Comparison of ENCODE assay signal across 13 cellular contexts in the genomic region with DNA sequence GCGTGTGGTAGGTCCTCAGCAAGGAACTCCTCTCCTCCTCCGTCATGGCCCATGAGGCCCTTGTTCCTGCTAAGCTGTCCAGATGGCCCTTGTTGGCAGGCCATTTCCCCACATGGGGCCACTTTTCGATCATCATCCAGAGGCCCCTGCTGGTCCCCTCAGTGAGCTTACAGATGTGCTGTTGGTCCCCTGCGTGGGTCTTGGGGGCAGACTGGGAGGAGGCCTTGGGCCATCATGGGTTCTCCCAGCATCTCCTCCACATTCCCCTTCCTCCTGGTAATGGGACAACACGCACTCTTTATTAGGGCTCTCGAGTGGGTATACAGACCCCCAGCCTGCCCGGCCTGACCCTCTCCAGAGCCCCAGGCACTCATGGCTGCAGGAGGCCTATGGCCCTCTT.
DNase-seq lines count a peak whose midpoint lies in the region; ATAC-seq and TF ChIP-seq lines count a peak whose summit lies in the region.
"Had no signal": no experiment of that assay in that cellular context is flagged by ENCODE, and none has a peak within 500 bp of the region (broad histone marks: within the 10 kb centered on the region; RNA-seq: fewer than 3 reads in every experiment).

No MANE protein-coding gene starts in this region.

- H3K27ac Mint-ChIP-seq in osteocyte (ENCODE audit: unreplicated experiment) (peak overlapping the region; percentile 54), MCF 10A (ENCODE audit: low read depth, unreplicated experiment) (no peak overlapping the region)
- no peak overlapping the region for H3K27ac Mint-ChIP-seq in CD8-positive, alpha-beta memory T cell
- H3K27ac Mint-ChIP-seq: CD4-positive, CD25-positive, alpha-beta regulatory T cell had no signal

- H3K9me2 ChIP-seq in HCT116 (ENCODE audit: insufficient read depth) (no peaks in the 10 kb centered on the region), PC-9 (ENCODE audit: insufficient read depth) (no peaks in the 10 kb centered on the region)

- H3K79me2 ChIP-seq in HCT116 (ENCODE audit: insufficient read depth, low read length) (no peaks in the 10 kb centered on the region), PC-9 (ENCODE audit: low read depth) (no peaks in the 10 kb centered on the region)

- H3K27ac ChIP-seq in HCT116 (ENCODE audit: low read depth, low read length) (peak overlapping the region; percentile 71), PC-9 (no peak overlapping the region)
- H3K27ac ChIP-seq in CD8-positive, alpha-beta memory T cell (ENCODE audit: low read depth, low read length), result no peak overlapping the region
- H3K27ac ChIP-seq: KMS-11 had no signal

- peaks cover 36% of the 10 kb centered on the region for H3F3A ChIP-seq in PC-9 (ENCODE audit: insufficient read depth, low read depth)

- peaks cover 17% of the 10 kb centered on the region; the same call in 1 of the 2 replicates for H3K27me3 ChIP-seq in HCT116 (ENCODE audit: insufficient read depth, low read length)
- no peaks in the 10 kb centered on the region for H3K27me3 ChIP-seq in PC-9 (ENCODE audit: insufficient read depth, low read depth)
- H3K27me3 ChIP-seq in CD8-positive, alpha-beta memory T cell (ENCODE audit: insufficient read depth, low read length, poor library complexity, severe bottlenecking), result no peaks in the 10 kb centered on the region

- H3K36me3 ChIP-seq in HCT116 (ENCODE audit: control insufficient read depth in 1 of 2, insufficient read depth in 2 of 2, low read length in 2 of 2) (no peaks in the 10 kb centered on the region), PC-9 (ENCODE audit: low read depth) (no peaks in the 10 kb centered on the region)
- no peaks in the 10 kb centered on the region for H3K36me3 ChIP-seq in CD8-positive, alpha-beta memory T cell (ENCODE audit: insufficient read depth, low read length)
- H3K36me3 ChIP-seq: HAP-1 had no signal

- H3K9ac ChIP-seq in HCT116 (ENCODE audit: low read length), result peak overlapping the region; percentile 36; the same call in 1 of the 2 replicates
- H3K9ac ChIP-seq: KMS-11 had no signal

- H3K9me3 Mint-ChIP-seq in osteocyte (ENCODE audit: unreplicated experiment) (no peaks in the 10 kb centered on the region), MCF 10A (ENCODE audit: unreplicated experiment) (no peaks in the 10 kb centered on the region)
- H3K9me3 Mint-ChIP-seq in CD8-positive, alpha-beta memory T cell, result no peaks in the 10 kb centered on the region
- H3K9me3 Mint-ChIP-seq: CD4-positive, CD25-positive, alpha-beta regulatory T cell had no signal

- RAD21 ChIA-PET in HCT116 (lab: Charles Lee; ENCODE audit: low non-redundant PET in 1 of 2, low total read pairs in 2 of 2, uncharacterized antibody in 2 of 2, unreplicated experiment in 2 of 2), result no interaction called here

- no peaks in the 10 kb centered on the region for H3K27me3 Mint-ChIP-seq in osteocyte (ENCODE audit: unreplicated experiment)
- no peaks in the 10 kb centered on the region for H3K27me3 Mint-ChIP-seq in CD8-positive, alpha-beta memory T cell
- H3K27me3 Mint-ChIP-seq in MCF 10A (ENCODE audit: insufficient read depth, unreplicated experiment), result no peaks in the 10 kb centered on the region
- H3K27me3 Mint-ChIP-seq: CD4-positive, CD25-positive, alpha-beta regulatory T cell had no signal

- H3K4me1 Mint-ChIP-seq in osteocyte (ENCODE audit: unreplicated experiment), result peaks cover 53% of the 10 kb centered on the region
- no peaks in the 10 kb centered on the region for H3K4me1 Mint-ChIP-seq in CD8-positive, alpha-beta memory T cell
- peaks cover 10% of the 10 kb centered on the region for H3K4me1 Mint-ChIP-seq in MCF 10A (ENCODE audit: insufficient read depth, unreplicated experiment)

- peak overlapping the region; percentile 67 for H3K4me2 ChIP-seq in HCT116 (ENCODE audit: low read length)
- peak overlapping the region; percentile 51; the same call in 1 of the 2 replicates for H3K4me2 ChIP-seq in PC-9
- H3K4me2 ChIP-seq: A549, KMS-11 had no signal

- BruUV-seq in HCT116 (replicated peaks; lab: Mats Ljungman, UMichigan) (no TSS peak), PC-9 (replicated peaks; lab: Mats Ljungman, UMichigan) (no TSS peak), MCF 10A (replicated peaks; lab: Mats Ljungman, UMichigan) (no TSS peak)

- TF ChIP-seq POLR2A in HCT116 (IDR thresholded peaks at IDR 0.05; ENCODE audit: borderline replicate concordance, extremely low read depth, insufficient read depth, insufficient read length), result no peak

- H3K36me3 Mint-ChIP-seq in osteocyte (ENCODE audit: unreplicated experiment), result peaks cover 11% of the 10 kb centered on the region
- peaks cover 5 to 18% (median 6%) of the 10 kb centered on the region in 3 donors for H3K36me3 Mint-ChIP-seq in CD8-positive, alpha-beta memory T cell
- no peaks in the 10 kb centered on the region for H3K36me3 Mint-ChIP-seq in MCF 10A (ENCODE audit: insufficient read depth, unreplicated experiment)

- POLR2A ChIA-PET in HCT116 (lab: Charles Lee), result interaction anchor here (0.6 kb wide), 1 partner anchor 1632 kb away, joined by 5 read pairs; no protein-coding TSS in a partner anchor
- POLR2A ChIA-PET in PC-9 (lab: Charles Lee; ENCODE audit: unreplicated experiment), result no interaction called here
- POLR2A ChIA-PET in CD8-positive, alpha-beta memory T cell (lab: Charles Lee), result no interaction called here
- POLR2A ChIA-PET in MCF 10A (lab: Yijun Ruan, JAX), result no interaction called here

- DNase-seq in HCT116 (ENCODE audit: low read depth, low spot score) (no peak), PC-9 (no peak), osteocyte (ENCODE audit: extremely low spot score, unreplicated experiment) (no peak), MCF 10A (ENCODE audit: unreplicated experiment) (no peak), retina (no peak)
- DNase-seq in CD8-positive, alpha-beta memory T cell, result no peak
- DNase-seq: CD4-positive, CD25-positive, alpha-beta regulatory T cell had no signal

- H2AFZ ChIP-seq in HCT116 (ENCODE audit: low read depth, low read length, poor library complexity, severe bottlenecking) (no peak overlapping the region), PC-9 (no peak overlapping the region)

- H3K9me3 ChIP-seq in HCT116 (ENCODE audit: control insufficient read depth in 1 of 2, insufficient read depth in 1 of 2, low read depth in 1 of 2, low read length in 2 of 2) (no peaks in the 10 kb centered on the region), PC-9 (ENCODE audit: insufficient read depth, low read depth) (no peaks in the 10 kb centered on the region)
- H3K9me3 ChIP-seq in CD8-positive, alpha-beta memory T cell (ENCODE audit: low read length), result no peaks in the 10 kb centered on the region
- H3K9me3 ChIP-seq: A549, HAP-1 had no signal

- intact Hi-C loops in HCT116 (cut with micrococcal nuclease), result no loop called here
- intact Hi-C loops in PC-9 (cut with micrococcal nuclease; ENCODE audit: unreplicated experiment), result no loop called here
- intact Hi-C loops in MCF 10A (cut with micrococcal nuclease), result no loop called here

- ATAC-seq in HCT116 (no peak), HG03025 (IDR thresholded peaks at IDR 0.05; ENCODE audit: low FRiP score, unreplicated experiment) (no peak)
- ATAC-seq: A549, GM12878, HepG2 had no signal

- H4K20me1 ChIP-seq in HCT116 (ENCODE audit: insufficient read depth) (no peaks in the 10 kb centered on the region), PC-9 (ENCODE audit: insufficient read depth) (0 out of 2 replicates have a peak, but pooled peaks cover 4% of the 10 kb centered on the region)

- TF ChIP-seq CTCF in HCT116 (IDR thresholded peaks at IDR 0.05 in 2 of 3, conservative IDR thresholded peaks at IDR 0.05 in 1 of 3; ENCODE audit: borderline replicate concordance in 1 of 3, insufficient read depth in 1 of 3, low read depth in 2 of 3, low read length in 2 of 3) (no peak), PC-9 (conservative IDR thresholded peaks at IDR 0.05) (no peak), osteocyte (IDR thresholded peaks at IDR 0.05) (no peak), MCF 10A (IDR thresholded peaks at IDR 0.05; ENCODE audit: unreplicated experiment) (no peak)

- H3K4me3 Mint-ChIP-seq in osteocyte (ENCODE audit: unreplicated experiment), result no peak overlapping the region
- no peak overlapping the region for H3K4me3 Mint-ChIP-seq in CD8-positive, alpha-beta memory T cell
- no peak overlapping the region for H3K4me3 Mint-ChIP-seq in MCF 10A (ENCODE audit: unreplicated experiment)
- H3K4me3 Mint-ChIP-seq: CD4-positive, CD25-positive, alpha-beta regulatory T cell had no signal

- TF ChIP-seq RAD21 in HCT116 (IDR thresholded peaks at IDR 0.05; ENCODE audit: low read depth), result no peak

- CTCF ChIA-PET in HCT116 (lab: Charles Lee), result no interaction called here
- CTCF ChIA-PET in PC-9 (lab: Charles Lee), result no interaction called here
- CTCF ChIA-PET in CD8-positive, alpha-beta memory T cell (lab: Charles Lee), result no interaction called here
- CTCF ChIA-PET in MCF 10A (lab: Yijun Ruan, JAX), result interaction anchor here (0.7 kb wide), 1 partner anchor 173 kb away, joined by 3 read pairs; no protein-coding TSS in a partner anchor

- no peak overlapping the region for H3K4me3 ChIP-seq in HCT116 (replicated peaks in 1 of 2; ENCODE audit: low read depth in 1 of 2, low read length in 2 of 2)
- no peak overlapping the region for H3K4me3 ChIP-seq in PC-9
- no peak overlapping the region for H3K4me3 ChIP-seq in CD8-positive, alpha-beta memory T cell (ENCODE audit: low read length)
- H3K4me3 ChIP-seq: A549, GM12878, HAP-1 had no signal

- peaks cover 49 to 64% of the 10 kb centered on the region in 2 experiments for H3K4me1 ChIP-seq in HCT116 (ENCODE audit: control insufficient read depth in 1 of 2, insufficient read depth in 2 of 2, low read length in 2 of 2)
- peaks cover 47% of the 10 kb centered on the region for H3K4me1 ChIP-seq in PC-9 (replicated peaks; ENCODE audit: insufficient read depth)
- no peaks in the 10 kb centered on the region for H3K4me1 ChIP-seq in CD8-positive, alpha-beta memory T cell (ENCODE audit: insufficient read depth, low read length)
- H3K4me1 ChIP-seq: HAP-1 had no signal

TF ChIP-seq in HCT116, 20 proteins besides CTCF, POLR2A, EP300 and RAD21:
- TF ChIP-seq CBX3 (IDR thresholded peaks at IDR 0.05; ENCODE audit: low read depth), result no peak
- no peak for TF ChIP-seq ZFX (IDR thresholded peaks at IDR 0.05)
- no peak for TF ChIP-seq EZH2 (IDR thresholded peaks at IDR 0.05)
- no peak for TF ChIP-seq FOSL1 (IDR thresholded peaks at IDR 0.05; ENCODE audit: low read depth)
